Comparison of ENCODE assay signal across 9 cellular contexts in the genomic region with DNA sequence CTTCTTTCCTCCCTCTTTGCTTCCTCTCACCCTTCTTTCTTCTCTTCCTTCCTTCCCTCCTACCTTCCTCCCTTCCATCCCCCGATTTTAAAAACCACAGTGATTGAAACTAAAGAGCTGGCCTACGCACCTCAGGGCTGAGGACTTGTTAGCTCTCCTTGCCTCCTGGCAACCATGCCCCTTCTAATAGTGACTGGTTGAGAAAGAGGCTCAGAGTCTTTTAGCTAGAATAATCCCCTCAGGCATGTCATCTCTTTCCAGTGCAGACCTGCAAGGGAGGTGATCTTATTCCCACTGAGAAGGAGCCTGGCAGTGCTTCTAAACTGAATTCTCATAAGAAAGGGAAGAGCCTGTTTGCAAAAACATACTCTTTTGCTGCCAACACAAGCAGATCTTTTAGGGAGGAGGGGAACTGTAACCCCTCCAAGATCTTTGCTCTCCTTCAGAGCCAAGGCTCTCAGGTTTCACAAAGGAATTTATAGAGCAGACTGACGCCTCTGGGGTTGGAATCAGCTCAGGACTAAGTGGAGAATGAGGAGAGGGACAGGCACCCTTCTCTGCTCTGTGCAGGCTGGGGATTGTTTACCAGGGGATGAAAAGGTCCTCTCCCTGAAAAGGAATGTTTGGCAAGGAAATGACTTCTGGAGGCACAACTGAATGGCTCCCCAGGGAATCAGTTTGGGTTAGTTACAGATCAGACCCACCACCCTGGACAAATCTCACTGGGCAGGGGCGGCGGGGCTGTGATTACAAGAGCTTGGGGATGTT. TPM values are rescaled to one million over a fixed set of nuclear protein-coding genes. Genes with fewer than 3 reads are reported as not detected.
DNase-seq lines count a peak whose midpoint lies in the region; ATAC-seq and TF ChIP-seq lines count a peak whose summit lies in the region.
"Had no signal": no experiment of that assay in that cellular context is flagged by ENCODE, and none has a peak within 500 bp of the region (broad histone marks: within the 10 kb centered on the region; RNA-seq: fewer than 3 reads in every experiment).

No MANE protein-coding gene starts in this region.

- no peaks in the 10 kb centered on the region for H3K36me3 ChIP-seq in H7 (replicated peaks; ENCODE audit: control insufficient read depth, insufficient read depth, low read length)
- no peaks in the 10 kb centered on the region for H3K36me3 ChIP-seq in smooth muscle cell (ENCODE audit: low read depth)

- H3K4me1 ChIP-seq in right cardiac atrium (ENCODE audit: control insufficient read depth, insufficient read depth, low read length) (peaks cover 11% of the 10 kb centered on the region), smooth muscle cell (ENCODE audit: low read depth) (peaks cover 16% of the 10 kb centered on the region)

- H3K36me3 Mint-ChIP-seq in activated T-cell treated with anti-CD3 and anti-CD28 coated beads, Interleukin-2, amount 50 U/mL, for 4 hours (ENCODE audit: insufficient read depth) = no peaks in the 10 kb centered on the region

- H3K79me2 ChIP-seq in smooth muscle cell (ENCODE audit: low read depth) = no peaks in the 10 kb centered on the region

- intact Hi-C loops in right cardiac atrium (cut with DNase I) = loop anchor here in 1 of 4 donors (5.0 kb wide), 1 partner anchor 37 kb away; no protein-coding TSS in a partner anchor

- in situ Hi-C loops in G401 (cut with HindIII; ENCODE audit: low sequenced_read_pairs) = no loop called here

- no peaks in the 10 kb centered on the region for H3K9me3 ChIP-seq in right cardiac atrium (ENCODE audit: control insufficient read depth, low read length)
- no peaks in the 10 kb centered on the region for H3K9me3 ChIP-seq in smooth muscle cell (replicated peaks; ENCODE audit: low read depth)

- no peaks in the 10 kb centered on the region for H4K20me1 ChIP-seq in smooth muscle cell (ENCODE audit: low read depth)

- ATAC-seq in right cardiac atrium (peak; percentile 87 to 90), GM18867 (IDR thresholded peaks at IDR 0.05; ENCODE audit: unreplicated experiment) (no peak)
- ATAC-seq in activated T-cell treated with anti-CD3 and anti-CD28 coated beads, Interleukin-2, amount 50 U/mL, for 4 hours = no peak

- H3K4me2 ChIP-seq in smooth muscle cell = peak overlapping the region; percentile 79

- peak overlapping the region; percentile 50 for H3K27ac ChIP-seq in VCaP
- peak overlapping the region; percentile 98 for H3K27ac ChIP-seq in right cardiac atrium (ENCODE audit: low read length)
- peak overlapping the region; percentile 77 for H3K27ac ChIP-seq in smooth muscle cell (ENCODE audit: low read depth)

- no peak overlapping the region for H2AFZ ChIP-seq in smooth muscle cell (ENCODE audit: low read depth)

- no peak overlapping the region for H3K4me3 ChIP-seq in H7 (ENCODE audit: insufficient read depth, low read depth, low read length)
- H3K4me3 ChIP-seq in right cardiac atrium (ENCODE audit: low read length) = no peak overlapping the region
- peak overlapping the region; percentile 4 for H3K4me3 ChIP-seq in smooth muscle cell

- H3K9me3 Mint-ChIP-seq in activated T-cell treated with anti-CD3 and anti-CD28 coated beads, Interleukin-2, amount 50 U/mL, for 4 hours = no peaks in the 10 kb centered on the region

- no peak for TF ChIP-seq CTCF in VCaP (conservative IDR thresholded peaks at IDR 0.05)
- no peak for TF ChIP-seq CTCF in smooth muscle cell (IDR thresholded peaks at IDR 0.05; ENCODE audit: borderline replicate concordance, insufficient read depth, poor library complexity, severe bottlenecking)

- H3K4me1 Mint-ChIP-seq in activated T-cell treated with anti-CD3 and anti-CD28 coated beads, Interleukin-2, amount 50 U/mL, for 4 hours (ENCODE audit: low read depth) = no peaks in the 10 kb centered on the region

- 22% methylated on average over 5 of the region's 5 CpGs for WGBS in right cardiac atrium
- 8% methylated on average over 5 of the region's 5 CpGs for WGBS in smooth muscle cell (ENCODE audit: low lambda C conversion rate)

- DNase-seq in H7 = peak; percentile 9
- peak in 2 of 3 donors; percentile 44 to 74 for DNase-seq in right cardiac atrium
- no peak for DNase-seq in smooth muscle cell (lab: John Stamatoyannopoulos, UW; ENCODE audit: unreplicated experiment)
- no peak for DNase-seq in germinal center (ENCODE audit: low spot score)
- no peak for DNase-seq in activated T-cell treated with anti-CD3 and anti-CD28 coated beads, Interleukin-2, amount 50 U/mL, for 4 hours
- DNase-seq in G401 (ENCODE audit: low spot score) = no peak
- DNase-seq: RPMI8226 had no signal

- peaks cover 17% of the 10 kb centered on the region for H3K27me3 Mint-ChIP-seq in activated T-cell treated with anti-CD3 and anti-CD28 coated beads, Interleukin-2, amount 50 U/mL, for 4 hours (ENCODE audit: low read depth)

- no peak overlapping the region for H3K4me3 Mint-ChIP-seq in activated T-cell treated with anti-CD3 and anti-CD28 coated beads, Interleukin-2, amount 50 U/mL, for 4 hours

- H3K9ac ChIP-seq in smooth muscle cell (ENCODE audit: low read depth) = peak overlapping the region; percentile 18

- peaks cover 60% of the 10 kb centered on the region for H3K27me3 ChIP-seq in H7 (ENCODE audit: control insufficient read depth, insufficient read depth, low read length)
- no peaks in the 10 kb centered on the region for H3K27me3 ChIP-seq in right cardiac atrium (ENCODE audit: control insufficient read depth, insufficient read depth)
- H3K27me3 ChIP-seq in smooth muscle cell (ENCODE audit: low read depth) = no peaks in the 10 kb centered on the region

- H3F3A ChIP-seq in smooth muscle cell (ENCODE audit: low read depth) = peaks cover 24% of the 10 kb centered on the region

RNA-seq across cellular contexts. Expression of a gene that starts 9.4 kb away (rescaled TPM):
- 0.22 and 1.3 TPM in 2 replicates for total RNA-seq in H7 (2014; rRNA removed; shearing (Covaris generic))
- 1,000 to 10,000 TPM; 1,154 to 3,897 (median 2,224) TPM for total RNA-seq in right cardiac atrium
- 4,109 TPM for polyA plus RNA-seq in right cardiac atrium
- total RNA-seq in smooth muscle cell = 150 and 169 TPM in 2 replicates
- 20.0 and 50.9 TPM in 2 replicates for polyA plus RNA-seq in smooth muscle cell
- total RNA-seq in activated T-cell treated with anti-CD3 and anti-CD28 coated beads, Interleukin-2, amount 50 U/mL, for 4 hours = not detected
- 2.3 TPM in 2 replicates for total RNA-seq in G401 (2014; rRNA removed; shearing (Covaris generic))

RNA-seq across cellular contexts. Expression of a gene that starts 58.5 kb away (rescaled TPM):
- 95.8 and 101 TPM in 2 replicates for total RNA-seq in H7 (2014; rRNA removed; shearing (Covaris generic))
- total RNA-seq in right cardiac atrium (10 to 100 TPM; 26.9 to 35.5 (median 31.5) TPM), smooth muscle cell (46.0 and 73.0 TPM in 2 replicates)
- polyA plus RNA-seq in right cardiac atrium (40.1 TPM), smooth muscle cell (48.2 and 56.9 TPM in 2 replicates)
- total RNA-seq in activated T-cell treated with anti-CD3 and anti-CD28 coated beads, Interleukin-2, amount 50 U/mL, for 4 hours = 10 to 100 TPM; 89.4 to 97.4 (median 90.8) TPM
- 63.9 and 88.3 TPM in 2 replicates for total RNA-seq in G401 (2014; rRNA removed; shearing (Covaris generic))

Comparison
In these comparisons a context has a peak if more than half of its experiments do, and no peak if none do; other contexts are left out.
1. DNase-seq: peak in H7 (single experiment) and right cardiac atrium (2 of 3); none in smooth muscle cell (single experiment), germinal center (single experiment), activated T-cell treated with anti-CD3 and anti-CD28 coated beads, Interleukin-2, amount 50 U/mL, for 4 hours (single experiment) and G401 (single experiment).
2. ATAC-seq: peak in right cardiac atrium (2 of 2); none in GM18867 (single experiment) and activated T-cell treated with anti-CD3 and anti-CD28 coated beads, Interleukin-2, amount 50 U/mL, for 4 hours (0 of 2).
3. RNA of a gene that starts 9.4 kb away (total RNA-seq): 1,154 to 3,897 TPM in right cardiac atrium and 150 to 169 TPM in smooth muscle cell; 2.3 TPM in G401, 0.22 to 1.3 TPM in H7 and not detected in activated T-cell treated with anti-CD3 and anti-CD28 coated beads, Interleukin-2, amount 50 U/mL, for 4 hours; every median in the first group is over 10 times any median in the second.
4. Peak in every context shown above with its lines, with median percentiles within 50 percentile points of each other: H3K27ac ChIP-seq.